ENCODE assay signal across 8 cellular contexts in genomic region chr7:1503816-1504775, GRCh38. TPM values are rescaled to one million over a fixed set of nuclear protein-coding genes. Genes with fewer than 3 reads are reported as not detected.
A peak's percentile ranks its signal among the peaks of the same experiment; 100 is the strongest.
DNase-seq lines count a peak whose midpoint lies in the region; ATAC-seq and TF ChIP-seq lines count a peak whose summit lies in the region.

Gene INTS1, minus strand, starts transcription at chr7:1504389. Its CDS starts 429 bp downstream, at chr7:1503960.

- peak within 1 kb of the TSS; percentile 54 for H3K27ac Mint-ChIP-seq in HFFc6
- peak within 1 kb of the TSS; percentile 83 for H3K27ac Mint-ChIP-seq in activated naive CD8-positive, alpha-beta T cell

- H3K36me3 Mint-ChIP-seq in HFFc6 (ENCODE audit: low read depth) = peaks cover 14% of the 10 kb centered on the region
- no peaks in the 10 kb centered on the region for H3K36me3 Mint-ChIP-seq in activated naive CD8-positive, alpha-beta T cell

- TF ChIP-seq POLR2A in ovary (IDR thresholded peaks at IDR 0.05) (peak; percentile 45), thyroid gland (IDR thresholded peaks at IDR 0.05) (peak in 1 of 2 donors; percentile 57)

- H3K9me3 ChIP-seq in ovary = no peaks in the 10 kb centered on the region
- no peaks in the 10 kb centered on the region for H3K9me3 ChIP-seq in thyroid gland

- H3K4me1 Mint-ChIP-seq in HFFc6 (ENCODE audit: low read depth) = peaks cover 25% of the 10 kb centered on the region
- peaks cover 39% of the 10 kb centered on the region for H3K4me1 Mint-ChIP-seq in activated naive CD8-positive, alpha-beta T cell (ENCODE audit: low read depth)

- H3K36me3 ChIP-seq in ovary = no peaks in the 10 kb centered on the region
- H3K36me3 ChIP-seq in thyroid gland = peaks cover 19 to 20% of the 10 kb centered on the region in 2 donors

- TF ChIP-seq CTCF in HFFc6 (IDR thresholded peaks at IDR 0.05) (peak; percentile 91), ovary (IDR thresholded peaks at IDR 0.05) (peak; percentile 90 to 98 (median 96)), thyroid gland (IDR thresholded peaks at IDR 0.05) (peak in 5 of 6 experiments; percentile 53 to 99 (median 96))

- H3K4me1 ChIP-seq in ovary (ENCODE audit: insufficient read depth) (peaks cover 10% of the 10 kb centered on the region), thyroid gland (peaks cover 9 to 13% of the 10 kb centered on the region in 2 donors)

- no peaks in the 10 kb centered on the region for H3K9me3 Mint-ChIP-seq in HFFc6
- H3K9me3 Mint-ChIP-seq in activated naive CD8-positive, alpha-beta T cell (ENCODE audit: low read depth) = no peaks in the 10 kb centered on the region

- H3K27me3 ChIP-seq in ovary (no peaks in the 10 kb centered on the region), thyroid gland (no peaks in the 10 kb centered on the region)

- ATAC-seq in Right ventricle myocardium inferior = peak; percentile 94

- intact Hi-C loops in Right ventricle myocardium inferior (cut with DNase I) = loop anchor here (2.0 kb wide), 1 partner anchor 29 kb away; no protein-coding TSS in a partner anchor
- intact Hi-C loops in ovary (cut with DNase I) = loop anchor here in 1 of 4 donors (5.0 kb wide), 1 partner anchor 68 kb away; the partner anchor contains the start of gene PSMG3
- intact Hi-C loops in thyroid gland (cut with DNase I) = loop anchor here (5.0 kb wide), 1 partner anchor 53 kb away; the partner anchor contains the start of gene TMEM184A

- no peak for TF ChIP-seq EP300 in ovary (IDR thresholded peaks at IDR 0.05)

- no peak within 1 kb of the TSS for H3K27ac ChIP-seq in ovary
- H3K27ac ChIP-seq in thyroid gland = peak within 1 kb of the TSS in 2 of 3 donors; percentile 68 to 69

- peak within 1 kb of the TSS; percentile 83 for H3K4me3 ChIP-seq in GM08714 (ENCODE audit: low read length)
- peak within 1 kb of the TSS; percentile 99 for H3K4me3 ChIP-seq in ovary
- H3K4me3 ChIP-seq in thyroid gland (replicated peaks in 1 of 3) = peak within 1 kb of the TSS; percentile 64 to 93 (median 87)

- no peaks in the 10 kb centered on the region; the same call in 1 of the 2 replicates for H3K27me3 Mint-ChIP-seq in HFFc6 (ENCODE audit: insufficient read depth)
- no peaks in the 10 kb centered on the region for H3K27me3 Mint-ChIP-seq in activated naive CD8-positive, alpha-beta T cell

- peak; percentile 83 for DNase-seq in HFFc6
- peak; percentile 78 for DNase-seq in NCI-H1048 (lab: John Stamatoyannopoulos, UW)
- peak; percentile 86 for DNase-seq in SKM-1 (lab: John Stamatoyannopoulos, UW; ENCODE audit: unreplicated experiment)
- peak; percentile 96 for DNase-seq in Right ventricle myocardium inferior (ENCODE audit: missing footprints)
- peak; percentile 87 to 94 (median 91) for DNase-seq in ovary
- peak; percentile 96 for DNase-seq in thyroid gland

- whole genome bisulfite sequencing in ovary, 3 donors = 0 to 1% (median 1%) methylated on average over 89 to 118 of the region's 118 CpGs
- 1% methylated on average over 20 to 48 of the region's 118 CpGs for WGBS in thyroid gland, 2 donors

- peak within 1 kb of the TSS; percentile 89 for H3K4me3 Mint-ChIP-seq in HFFc6
- peak within 1 kb of the TSS; percentile 88 for H3K4me3 Mint-ChIP-seq in activated naive CD8-positive, alpha-beta T cell

RNA-seq across cellular contexts. Expression of gene INTS1, which starts in this region (rescaled TPM):
- 100 to 1,000 TPM in 1 of 6 experiments, 10 to 100 TPM in 5; 84.0 to 104 (median 89.5) TPM for total RNA-seq in HFFc6 (2021; fragmentation: NEBNext Ultra II Directional; extraction: Animal tissue kit (Norgen Biotek cat#: 25700))
- total RNA-seq in Right ventricle myocardium inferior = 25.8 TPM
- total RNA-seq in ovary = 10 to 100 TPM; 28.5 to 80.5 (median 70.6) TPM
- polyA plus RNA-seq in ovary = 10 to 100 TPM in 1 of 2 donors, 1 to 10 TPM in 1; 1.9 to 48.7 TPM
- total RNA-seq in thyroid gland = 10 to 100 TPM; 34.5 to 72.3 (median 65.5) TPM

Comparison
In these comparisons a context has a peak if more than half of its experiments do, and no peak if none do; other contexts are left out.
1. H3K27ac ChIP-seq: peak in thyroid gland (2 of 3); none in ovary (0 of 2).
2. Peak in every context shown above with its lines, with median percentiles within 50 percentile points of each other: H3K4me3 ChIP-seq, DNase-seq and CTCF ChIP-seq.